ENCODE assay signal across 20 cellular contexts in the genomic region with DNA sequence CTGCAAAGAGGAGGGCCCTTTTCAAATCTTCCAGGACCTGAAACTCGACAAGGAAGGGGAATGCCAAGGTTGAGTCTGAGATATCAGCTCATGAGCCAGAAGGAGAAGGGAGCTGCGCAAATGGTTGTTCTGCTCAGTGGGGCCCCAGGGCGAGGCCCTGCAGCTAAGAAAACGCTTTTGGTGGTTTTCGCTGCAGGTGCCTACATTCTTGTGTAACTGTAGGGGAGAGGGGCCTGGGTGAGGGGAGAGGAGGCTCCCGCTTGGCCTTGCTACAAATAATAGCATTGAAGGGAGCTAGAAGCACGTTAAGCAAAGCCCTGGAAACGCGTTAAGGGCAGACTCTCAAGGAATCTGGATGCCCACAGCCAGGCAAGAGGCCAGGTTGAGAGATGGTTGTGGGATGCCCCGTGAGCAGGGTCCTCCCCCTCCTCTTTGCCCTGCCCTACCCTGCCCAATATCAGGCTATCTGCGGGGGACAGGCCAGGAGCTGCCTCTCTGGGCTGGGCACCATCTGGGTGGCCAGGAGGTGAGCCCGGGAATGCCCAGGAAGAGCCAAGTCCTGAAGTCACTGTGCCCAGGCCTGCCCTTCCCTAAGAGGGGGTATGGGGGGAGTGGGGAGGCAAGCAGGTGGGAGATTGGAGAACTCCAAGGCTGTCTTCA. TPM values are rescaled to one million over a fixed set of nuclear protein-coding genes. Genes with fewer than 3 reads are reported as not detected.
DNase-seq lines count a peak whose midpoint lies in the region; ATAC-seq and TF ChIP-seq lines count a peak whose summit lies in the region.
"Had no signal": no experiment of that assay in that cellular context is flagged by ENCODE, and none has a peak within 500 bp of the region (broad histone marks: within the 10 kb centered on the region; RNA-seq: fewer than 3 reads in every experiment).

No MANE protein-coding gene starts in this region.

- H3K36me3 ChIP-seq in gastrocnemius medialis: no peaks in the 10 kb centered on the region
- H3K36me3 ChIP-seq in gastroesophageal sphincter: no peaks in the 10 kb centered on the region

- no peak for TF ChIP-seq POLR2A in gastrocnemius medialis (IDR thresholded peaks at IDR 0.05)
- no peak for TF ChIP-seq POLR2A in gastroesophageal sphincter (IDR thresholded peaks at IDR 0.05)

- intact Hi-C loops in gastrocnemius medialis (cut with DNase I; ENCODE audit: low total_unique reads): loop anchor here (5.0 to 10.0 kb wide), 2 partner anchors 123 to 386 kb away; partner anchors contain the start of gene NAT9

- ATAC-seq in gastrocnemius medialis (no peak), gastroesophageal sphincter (no peak), HG03460 (IDR thresholded peaks at IDR 0.05; ENCODE audit: unreplicated experiment) (no peak)
- ATAC-seq: CD8-positive, alpha-beta T cell had no signal

- H3K27me3 ChIP-seq in HL-60 (ENCODE audit: insufficient read depth, poor library complexity, severe bottlenecking) (no peaks in the 10 kb centered on the region), gastrocnemius medialis (no peaks in the 10 kb centered on the region), gastroesophageal sphincter (no peaks in the 10 kb centered on the region)

- in situ Hi-C loops in gastrocnemius medialis (cut with MboI; ENCODE audit: low sequenced_read_pairs in 4 of 4): loop anchor here in 1 of 4 donors (25.0 kb wide), 1 partner anchor 473 kb away; the partner anchor contains the start of genes FDXR and GRIN2C

- H3K9me3 ChIP-seq in gastrocnemius medialis (no peaks in the 10 kb centered on the region), gastroesophageal sphincter (no peaks in the 10 kb centered on the region)
- H3K9me3 ChIP-seq: SK-N-SH had no signal

- H3K4me3 ChIP-seq in HL-60 (replicated peaks; ENCODE audit: insufficient read depth, low read length) (no peak overlapping the region), gastrocnemius medialis (no peak overlapping the region), gastroesophageal sphincter (no peak overlapping the region)

- H3K4me1 ChIP-seq in gastrocnemius medialis: peaks cover 41 to 48% of the 10 kb centered on the region in 2 donors
- H3K4me1 ChIP-seq in gastroesophageal sphincter: no peaks in the 10 kb centered on the region

- TF ChIP-seq EP300 in gastroesophageal sphincter (IDR thresholded peaks at IDR 0.05): no peak

- H3K27ac ChIP-seq in HL-60 (replicated peaks): peak overlapping the region; percentile 73
- peak overlapping the region; percentile 70 to 80 (median 75) for H3K27ac ChIP-seq in gastrocnemius medialis
- H3K27ac ChIP-seq in gastroesophageal sphincter: no peak overlapping the region
- H3K27ac ChIP-seq: 22Rv1, KMS-11 had no signal

- DNase-seq in DMS 273 (lab: John Stamatoyannopoulos, UW; ENCODE audit: unreplicated experiment): peak; percentile 52
- no peak for DNase-seq in DMS 273 treated with DMSO at 0.1 percent for 48 hours (lab: John Stamatoyannopoulos, UW)
- DNase-seq in HL-60 (ENCODE audit: low read depth in 1 of 2, low spot score in 1 of 2): peak in 1 of 2 experiments; percentile 82
- peak; percentile 61 for DNase-seq in cerebellar cortex (ENCODE audit: low spot score)
- no peak for DNase-seq in gastrocnemius medialis
- no peak for DNase-seq in DMS153 (lab: John Stamatoyannopoulos, UW)
- DNase-seq: CD8-positive, alpha-beta T cell; DMS53; HCEC 1CT; NCI-H1105 treated with DMSO at 0.1 percent for 48 hours; NCI-H2029 treated with DMSO at 0.1 percent for 48 hours; NCI-H226; NCI-H526 treated with DMSO at 0.1 percent for 48 hours; SHP77; SK-N-SH had no signal

- WGBS in gastroesophageal sphincter (ENCODE audit: low coverage in 1 of 2), 2 donors: 14 to 79% methylated on average over 1 to 3 of the region's 12 CpGs

- TF ChIP-seq CTCF in HL-60 (IDR thresholded peaks at IDR 0.05; ENCODE audit: insufficient read depth, low read length) (no peak), gastrocnemius medialis (IDR thresholded peaks at IDR 0.05 in 4 of 5, conservative IDR thresholded peaks at IDR 0.05 in 1 of 5) (no peak), gastroesophageal sphincter (IDR thresholded peaks at IDR 0.05) (no peak)

RNA-seq across cellular contexts. Expression of gene GPR142, which starts 21.9 kb away (rescaled TPM):
- total RNA-seq in gastrocnemius medialis (not detected), gastroesophageal sphincter (1 to 10 TPM in 1 of 4 donors, not detected in 3; 1.1 TPM)
- total RNA-seq: CD8-positive, alpha-beta T cell; RPMI7951 had no signal

RNA-seq across cellular contexts. Expression of gene BTBD17, which starts 27.6 kb away (rescaled TPM):
- total RNA-seq in gastrocnemius medialis (not detected), gastroesophageal sphincter (not detected)
- total RNA-seq: CD8-positive, alpha-beta T cell; RPMI7951 had no signal

RNA-seq across cellular contexts. Expression of gene GPRC5C, which starts 42.7 kb away (rescaled TPM):
- 100 to 1,000 TPM in 3 of 4 donors, 10 to 100 TPM in 1; 80.4 to 138 (median 127) TPM for total RNA-seq in gastrocnemius medialis
- 10 to 100 TPM; 11.3 to 27.2 (median 14.3) TPM for total RNA-seq in gastroesophageal sphincter

Comparison
In these comparisons a context has a peak if more than half of its experiments do, and no peak if none do; other contexts are left out.
1. DNase-seq: peak in DMS 273 (single experiment) and cerebellar cortex (single experiment); none in DMS 273 treated with DMSO at 0.1 percent for 48 hours (single experiment), gastrocnemius medialis (0 of 2) and DMS153 (single experiment).
2. H3K27ac ChIP-seq: peak in HL-60 (single experiment) and gastrocnemius medialis (4 of 4); none in gastroesophageal sphincter (0 of 4).